ENCODE assay signal across 8 cellular contexts in genomic region chr7:51366930-51367613, GRCh38. TPM values are rescaled to one million over a fixed set of nuclear protein-coding genes. Genes with fewer than 3 reads are reported as not detected.
DNase-seq lines count a peak whose midpoint lies in the region; ATAC-seq, FAIRE-seq and TF ChIP-seq lines count a peak whose summit lies in the region.

No MANE protein-coding gene starts in this region.

- DNase-seq in AG10803 (ENCODE audit: low read depth): peak; percentile 30
- DNase-seq in NCI-H524 treated with DMSO at 0.1 percent for 48 hours (lab: John Stamatoyannopoulos, UW): peak; percentile 46
- peak; percentile 34 for DNase-seq in mammary epithelial cell
- no peak for DNase-seq in kidney
- no peak for DNase-seq in thoracic aorta (ENCODE audit: low spot score)
- DNase-seq in posterior vena cava (ENCODE audit: low spot score): no peak

- intact Hi-C loops in mammary epithelial cell (cut with micrococcal nuclease): loop anchor here (1.0 to 5.0 kb wide), 3 partner anchors 140 to 1225 kb away; no protein-coding TSS in a partner anchor
- intact Hi-C loops in kidney (cut with DNase I): loop anchor here (10.0 kb wide), 1 partner anchor 202 kb away; no protein-coding TSS in a partner anchor
- intact Hi-C loops in posterior vena cava (cut with DNase I): loop anchor here in 1 of 2 donors (5.0 kb wide), 1 partner anchor 1275 kb away; the partner anchor contains the start of gene ZPBP

- no TSS peak for BruUV-seq in mammary epithelial cell (replicated peaks; lab: Mats Ljungman, UMichigan)

- no peaks in the 10 kb centered on the region for H3K79me2 ChIP-seq in mammary epithelial cell (ENCODE audit: insufficient read depth, low read length)

- ATAC-seq in HG03354 (IDR thresholded peaks at IDR 0.05; ENCODE audit: poor library complexity, severe bottlenecking, unreplicated experiment) (peak; percentile 78), thoracic aorta (ENCODE audit: insufficient number of reproducible peaks, low FRiP score, low read depth) (no peak)

- CTCF ChIA-PET in mammary epithelial cell (lab: Charles Lee; ENCODE audit: low non-redundant PET): interaction anchor here (1.3 kb wide), 1 partner anchor 204 kb away, joined by 14 read pairs; no protein-coding TSS in a partner anchor

- H3K4me3 ChIP-seq in AG10803 (ENCODE audit: low read length): no peak overlapping the region
- H3K4me3 ChIP-seq in GM12875 (ENCODE audit: low read depth, low read length): no peak overlapping the region
- H3K4me3 ChIP-seq in mammary epithelial cell (replicated peaks in 1 of 3; ENCODE audit: insufficient read depth in 1 of 3, low read depth in 2 of 3, low read length in 3 of 3): no peak overlapping the region
- no peak overlapping the region for H3K4me3 ChIP-seq in kidney (ENCODE audit: low read length in 2 of 2)
- no peak overlapping the region for H3K4me3 ChIP-seq in thoracic aorta

- FAIRE-seq in kidney (lab: Jason Lieb, UNC): no peak

- WGBS in mammary epithelial cell (ENCODE audit: low coverage, missing lambda C conversion rate): 38% methylated on average over 5 of the region's 6 CpGs

- no peaks in the 10 kb centered on the region for H3K4me1 ChIP-seq in mammary epithelial cell (ENCODE audit: insufficient read depth, low read length)
- no peaks in the 10 kb centered on the region for H3K4me1 ChIP-seq in kidney (ENCODE audit: control insufficient read depth in 1 of 2, insufficient read depth in 1 of 2, low read depth in 1 of 2, low read length in 2 of 2)
- no peaks in the 10 kb centered on the region for H3K4me1 ChIP-seq in thoracic aorta (ENCODE audit: control insufficient read depth in 1 of 2, low read depth in 2 of 2)

- peak; percentile 53 for TF ChIP-seq CTCF in AG10803 (conservative IDR thresholded peaks at IDR 0.05; ENCODE audit: low read length)
- TF ChIP-seq CTCF in GM12875 (IDR thresholded peaks at IDR 0.05; ENCODE audit: borderline replicate concordance, insufficient read depth, low read depth, low read length): peak; percentile 61
- TF ChIP-seq CTCF in mammary epithelial cell (conservative IDR thresholded peaks at IDR 0.05 in 1 of 2, IDR thresholded peaks at IDR 0.05 in 1 of 2; ENCODE audit: extremely low read depth in 1 of 2, insufficient read depth in 1 of 2, low read depth in 1 of 2, low read length in 2 of 2): peak; percentile 66 to 80
- peak; percentile 95 for TF ChIP-seq CTCF in kidney (IDR thresholded peaks at IDR 0.05; ENCODE audit: borderline replicate concordance, extremely low read depth, insufficient read depth)
- peak; percentile 35 for TF ChIP-seq CTCF in thoracic aorta (IDR thresholded peaks at IDR 0.05)

- in situ Hi-C loops in mammary epithelial cell (cut with MboI; ENCODE audit: low sequenced_read_pairs in 2 of 2): loop anchor here in 1 of 2 donors (10.0 kb wide), 1 partner anchor 202 kb away; no protein-coding TSS in a partner anchor

- H3K9ac ChIP-seq in mammary epithelial cell (ENCODE audit: insufficient read depth, low read length) (no peak overlapping the region), kidney (ENCODE audit: low read length in 2 of 2) (no peak overlapping the region)

- H3K27me3 ChIP-seq in mammary epithelial cell (ENCODE audit: insufficient read depth, low read length) (no peaks in the 10 kb centered on the region), thoracic aorta (replicated peaks; ENCODE audit: insufficient read depth) (no peaks in the 10 kb centered on the region)

- H2AFZ ChIP-seq in mammary epithelial cell (ENCODE audit: low read depth, low read length): no peak overlapping the region

- H3K36me3 ChIP-seq in mammary epithelial cell (ENCODE audit: insufficient read depth, low read length) (no peaks in the 10 kb centered on the region), kidney (ENCODE audit: control insufficient read depth in 1 of 2, insufficient read depth in 2 of 2, low read length in 2 of 2) (no peaks in the 10 kb centered on the region), thoracic aorta (no peaks in the 10 kb centered on the region)

- H3K4me2 ChIP-seq in mammary epithelial cell (ENCODE audit: insufficient read depth, low read depth, low read length): no peak overlapping the region

- dilution Hi-C loops in mammary epithelial cell (cut with HindIII; ENCODE audit: low sequenced_read_pairs): no loop called here

- H3K9me3 ChIP-seq in mammary epithelial cell (replicated peaks; ENCODE audit: insufficient read depth, low read length) (no peaks in the 10 kb centered on the region), kidney (ENCODE audit: control insufficient read depth in 1 of 2, low read length in 2 of 2) (no peaks in the 10 kb centered on the region), thoracic aorta (no peaks in the 10 kb centered on the region)

- no peaks in the 10 kb centered on the region for H4K20me1 ChIP-seq in mammary epithelial cell (ENCODE audit: insufficient read depth, low read length)

- H3K27ac ChIP-seq in mammary epithelial cell (ENCODE audit: insufficient read depth, low read depth, low read length): no peak overlapping the region
- no peak overlapping the region for H3K27ac ChIP-seq in kidney (ENCODE audit: low read depth in 2 of 2, low read length in 2 of 2)
- H3K27ac ChIP-seq in thoracic aorta: no peak overlapping the region

RNA-seq across cellular contexts. Expression of gene COBL, which starts 50.5 kb away (rescaled TPM):
- 1 to 10 TPM in 1 of 2 donors, not detected in 1; 3.0 TPM for total RNA-seq in mammary epithelial cell
- 0.11 TPM for polyA plus RNA-seq in mammary epithelial cell
- not detected for polyA minus RNA-seq in mammary epithelial cell
- 42.7 TPM for total RNA-seq in kidney
- polyA plus RNA-seq in kidney (ENCODE audit: insufficient read depth, low read depth, low replicate concordance): 9.8 TPM
- total RNA-seq in thoracic aorta: 1 to 10 TPM; 1.4 to 1.6 TPM
- under 1 TPM; 0.46 to 0.67 TPM for total RNA-seq in posterior vena cava

Comparison
In these comparisons a context has a peak if more than half of its experiments do, and no peak if none do; other contexts are left out.
1. DNase-seq: peak in AG10803 (single experiment), NCI-H524 treated with DMSO at 0.1 percent for 48 hours (single experiment) and mammary epithelial cell (single experiment); none in kidney (single experiment), thoracic aorta (single experiment) and posterior vena cava (single experiment).
2. CTCF ChIP-seq: peak in every context shown above with its lines; median percentile 95 in kidney; 73 in mammary epithelial cell; 61 in GM12875; 53 in AG10803; 35 in thoracic aorta.
3. RNA of gene COBL, which starts 50.5 kb away (total RNA-seq): 42.7 TPM in kidney (single experiment); 3.0 TPM in mammary epithelial cell, 1.4 to 1.6 TPM in thoracic aorta and 0.46 to 0.67 TPM in posterior vena cava; every median in the first group is over 10 times any median in the second.